ENCODE assay signal across 15 cellular contexts in the genomic region with DNA sequence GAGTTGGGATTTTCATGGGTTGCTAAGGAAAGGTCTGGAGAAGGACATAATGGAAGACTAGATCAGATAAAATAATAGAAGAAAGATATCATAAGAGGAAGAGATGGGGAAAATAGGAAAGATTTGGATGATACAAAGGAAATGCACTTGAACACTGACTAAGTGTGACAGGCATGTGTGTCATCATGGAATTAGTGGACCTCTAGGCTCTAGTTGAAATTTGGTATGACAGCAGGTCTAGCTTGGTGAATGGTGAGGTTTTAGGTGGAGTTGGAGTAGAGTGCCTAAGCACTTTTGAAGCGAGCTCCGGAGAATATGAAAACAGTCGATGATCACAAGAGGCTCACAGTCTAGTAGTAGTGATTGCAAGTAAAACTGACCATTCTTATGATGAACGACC.
A peak's percentile ranks its signal among the peaks of the same experiment; 100 is the strongest.
DNase-seq lines count a peak whose midpoint lies in the region; ATAC-seq, FAIRE-seq and TF ChIP-seq lines count a peak whose summit lies in the region.
"Had no signal": no experiment of that assay in that cellular context is flagged by ENCODE, and none has a peak within 500 bp of the region (broad histone marks: within the 10 kb centered on the region; RNA-seq: fewer than 3 reads in every experiment).

No MANE protein-coding gene starts in this region.

- in situ Hi-C loops in GM23248 (cut with MboI), result no loop called here

- no peaks in the 10 kb centered on the region for H3F3A ChIP-seq in GM23248 (ENCODE audit: insufficient read depth)

- H3K4me3 ChIP-seq in GM23248, result no peak overlapping the region
- H3K4me3 ChIP-seq: GM12878 had no signal

- no peak overlapping the region for H3K4me2 ChIP-seq in GM23248 (ENCODE audit: unreplicated experiment)

- peak; percentile 23 for DNase-seq in GM23248
- peak; percentile 49 for DNase-seq in M059J (ENCODE audit: low read depth)
- peak in 1 of 2 donors; percentile 62 for DNase-seq in foreskin keratinocyte
- no peak for DNase-seq in GM19239 (ENCODE audit: insufficient read length, low spot score)
- no peak for DNase-seq in GOT3 (lab: John Stamatoyannopoulos, UW)
- DNase-seq: CD4-positive, CD25-positive, alpha-beta regulatory T cell; NCI-H1417; NCI-H187; NCI-H446; NCI-H526 treated with DMSO at 0.1 percent for 48 hours had no signal

- H3K4me1 ChIP-seq in GM23248 (ENCODE audit: insufficient read depth), result no peaks in the 10 kb centered on the region
- peaks cover 23% of the 10 kb centered on the region for H3K4me1 ChIP-seq in foreskin keratinocyte

- peak; percentile 37 for ATAC-seq in SK-N-SH treated with all-trans-retinoic acid at 6 μM for 48 hours
- peak; percentile 94 for ATAC-seq in foreskin keratinocyte
- no peak for ATAC-seq in GM19328 (IDR thresholded peaks at IDR 0.05; ENCODE audit: unreplicated experiment)
- ATAC-seq in GM21423 (IDR thresholded peaks at IDR 0.05; ENCODE audit: unreplicated experiment), result no peak
- ATAC-seq: GM12878 had no signal

- H3K9me2 ChIP-seq in GM23248 (ENCODE audit: insufficient read depth), result no peaks in the 10 kb centered on the region

- H3K27ac ChIP-seq in GM23248 (no peak overlapping the region), foreskin keratinocyte (no peak overlapping the region)

- no peak overlapping the region for H2AFZ ChIP-seq in GM23248

- no peaks in the 10 kb centered on the region for H3K79me2 ChIP-seq in GM23248 (ENCODE audit: insufficient read depth)

- TF ChIP-seq CTCF in foreskin keratinocyte (conservative IDR thresholded peaks at IDR 0.05), result no peak

- WGBS in GM23248 (ENCODE audit: low coverage in 1 of 2, low lambda C conversion rate in 2 of 2, missing lambda C conversion rate in 2 of 2), 2 experiments, result 80 to 90% methylated on average over 4 of the region's 4 CpGs

- no peak for FAIRE-seq in GM19239 (lab: Jason Lieb, UNC)
- FAIRE-seq: GM12878, HTR-8/SVneo had no signal

- H3K9me3 ChIP-seq in GM23248 (ENCODE audit: low read depth), result no peaks in the 10 kb centered on the region

- no peaks in the 10 kb centered on the region for H3K36me3 ChIP-seq in GM23248 (ENCODE audit: low read depth)

- no peaks in the 10 kb centered on the region for H4K20me1 ChIP-seq in GM23248 (ENCODE audit: insufficient read depth)

- no peak overlapping the region for H3K9ac ChIP-seq in GM23248

- H3K27me3 ChIP-seq in GM23248 (replicated peaks; ENCODE audit: insufficient read depth) (no peaks in the 10 kb centered on the region), foreskin keratinocyte (no peaks in the 10 kb centered on the region)

TF ChIP-seq in SK-N-SH treated with all-trans-retinoic acid at 6 μM for 48 hours, 23 proteins besides CTCF, POLR2A, EP300 and RAD21:
- TF ChIP-seq SNAI2 (CRISPR knock-in tag; IDR thresholded peaks at IDR 0.05) (no peak), TSHZ2 (CRISPR knock-in tag; IDR thresholded peaks at IDR 0.05) (no peak), ISL1 (CRISPR knock-in tag; IDR thresholded peaks at IDR 0.05) (no peak), ZNF70 (CRISPR knock-in tag; IDR thresholded peaks at IDR 0.05) (no peak), BACH2 (CRISPR knock-in tag; IDR thresholded peaks at IDR 0.05; ENCODE audit: borderline replicate concordance) (no peak), ZC3H10 (CRISPR knock-in tag; IDR thresholded peaks at IDR 0.05) (no peak), TCF4 (CRISPR knock-in tag; IDR thresholded peaks at IDR 0.05; ENCODE audit: borderline replicate concordance) (no peak), TOX (CRISPR knock-in tag; IDR thresholded peaks at IDR 0.05; ENCODE audit: borderline replicate concordance) (no peak), ZFP30 (CRISPR knock-in tag; IDR thresholded peaks at IDR 0.05) (no peak)
- TF ChIP-seq, protein P1, sequence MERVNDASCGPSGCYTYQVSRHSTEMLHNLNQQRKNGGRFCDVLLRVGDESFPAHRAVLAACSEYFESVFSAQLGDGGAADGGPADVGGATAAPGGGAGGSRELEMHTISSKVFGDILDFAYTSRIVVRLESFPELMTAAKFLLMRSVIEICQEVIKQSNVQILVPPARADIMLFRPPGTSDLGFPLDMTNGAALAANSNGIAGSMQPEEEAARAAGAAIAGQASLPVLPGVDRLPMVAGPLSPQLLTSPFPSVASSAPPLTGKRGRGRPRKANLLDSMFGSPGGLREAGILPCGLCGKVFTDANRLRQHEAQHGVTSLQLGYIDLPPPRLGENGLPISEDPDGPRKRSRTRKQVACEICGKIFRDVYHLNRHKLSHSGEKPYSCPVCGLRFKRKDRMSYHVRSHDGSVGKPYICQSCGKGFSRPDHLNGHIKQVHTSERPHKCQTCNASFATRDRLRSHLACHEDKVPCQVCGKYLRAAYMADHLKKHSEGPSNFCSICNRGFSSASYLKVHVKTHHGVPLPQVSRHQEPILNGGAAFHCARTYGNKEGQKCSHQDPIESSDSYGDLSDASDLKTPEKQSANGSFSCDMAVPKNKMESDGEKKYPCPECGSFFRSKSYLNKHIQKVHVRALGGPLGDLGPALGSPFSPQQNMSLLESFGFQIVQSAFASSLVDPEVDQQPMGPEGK (CRISPR knock-in tag; IDR thresholded peaks at IDR 0.05; ENCODE audit: borderline replicate concordance), result no peak
TF ChIP-seq in SK-N-SH treated with all-trans-retinoic acid at 6 μM for 48 hours: peak in this region for 0.

Comparison
In these comparisons a context has a peak if more than half of its experiments do, and no peak if none do; other contexts are left out.
1. DNase-seq: peak in GM23248 (single experiment) and M059J (single experiment); none in GM19239 (single experiment) and GOT3 (single experiment).
2. ATAC-seq: peak in SK-N-SH treated with all-trans-retinoic acid at 6 μM for 48 hours (single experiment) and foreskin keratinocyte (single experiment); none in GM19328 (single experiment) and GM21423 (single experiment).